ENCODE assay signal across 8 cellular contexts in genomic region chr21:44509539-44509938, GRCh38. TPM values are rescaled to one million over a fixed set of nuclear protein-coding genes. Genes with fewer than 3 reads are reported as not detected.
DNase-seq lines count a peak whose midpoint lies in the region; ATAC-seq and TF ChIP-seq lines count a peak whose summit lies in the region.

No MANE protein-coding gene starts in this region.

- H3K9me3 Mint-ChIP-seq in Caco-2 (ENCODE audit: unreplicated experiment), result no peaks in the 10 kb centered on the region
- H3K9me3 Mint-ChIP-seq in activated CD4-positive, alpha-beta T cell treated with anti-CD3 and anti-CD28 coated beads, Interleukin-2, amount 10 ng/mL, durations not matched to agents 7 days and 5 days, result no peaks in the 10 kb centered on the region

- H3K9me2 ChIP-seq in Loucy (replicated peaks; ENCODE audit: low read depth, low read length), result no peaks in the 10 kb centered on the region

- no peak overlapping the region for H3K4me2 ChIP-seq in Loucy (ENCODE audit: low read depth, low read length, poor library complexity, severe bottlenecking)

- H2AFZ ChIP-seq in Loucy (ENCODE audit: low read length), result no peak overlapping the region

- BruUV-seq in Caco-2 (replicated peaks; lab: Mats Ljungman, UMichigan), result no TSS peak

- no peaks in the 10 kb centered on the region for H3K36me3 ChIP-seq in Caco-2 (ENCODE audit: control insufficient read depth, insufficient read depth, low read length)
- H3K36me3 ChIP-seq in Loucy (ENCODE audit: insufficient read depth, low read length), result no peaks in the 10 kb centered on the region
- H3K36me3 ChIP-seq in vagina, result no peaks in the 10 kb centered on the region

- H3K9me3 ChIP-seq in Caco-2 (no peaks in the 10 kb centered on the region), Loucy (ENCODE audit: insufficient read depth, low read depth, low read length) (no peaks in the 10 kb centered on the region), vagina (no peaks in the 10 kb centered on the region)

- intact Hi-C loops in Caco-2 (cut with micrococcal nuclease; ENCODE audit: unreplicated experiment) (no loop called here), vagina (cut with DNase I) (no loop called here)

- H3K27me3 ChIP-seq in Caco-2 (replicated peaks; ENCODE audit: control insufficient read depth, insufficient read depth, low read length) (no peaks in the 10 kb centered on the region), Loucy (ENCODE audit: insufficient read depth, low read length, poor library complexity, severe bottlenecking) (no peaks in the 10 kb centered on the region), vagina (no peaks in the 10 kb centered on the region)

- H3K27me3 Mint-ChIP-seq in Caco-2 (ENCODE audit: insufficient read depth, unreplicated experiment), result no peaks in the 10 kb centered on the region
- no peaks in the 10 kb centered on the region for H3K27me3 Mint-ChIP-seq in activated CD4-positive, alpha-beta T cell treated with anti-CD3 and anti-CD28 coated beads, Interleukin-2, amount 10 ng/mL, durations not matched to agents 7 days and 5 days

- POLR2A ChIA-PET in Caco-2 (lab: Charles Lee), result no interaction called here
- POLR2A ChIA-PET in activated CD4-positive, alpha-beta T cell treated with anti-CD3 and anti-CD28 coated beads, Interleukin-2, amount 10 ng/mL, durations not matched to agents 7 days and 5 days (lab: Charles Lee), result no interaction called here

- no peak overlapping the region for H3K4me3 ChIP-seq in Caco-2 (ENCODE audit: low read depth, low read length)
- H3K4me3 ChIP-seq in Loucy (ENCODE audit: low read length, poor library complexity, severe bottlenecking), result no peak overlapping the region
- no peak overlapping the region for H3K4me3 ChIP-seq in vagina

- no peaks in the 10 kb centered on the region for H4K20me1 ChIP-seq in Loucy (ENCODE audit: insufficient read depth, low read length, poor library complexity, severe bottlenecking)

- CTCF ChIA-PET in Caco-2 (lab: Charles Lee), result interaction anchor here (0.6 to 1.8 kb wide), 4 partner anchors 117 to 284 kb away, joined by 3 to 46 read pairs (median 24); no protein-coding TSS in a partner anchor
- CTCF ChIA-PET in activated CD4-positive, alpha-beta T cell treated with anti-CD3 and anti-CD28 coated beads, Interleukin-2, amount 10 ng/mL, durations not matched to agents 7 days and 5 days (lab: Charles Lee), result interaction anchor here (0.6 to 2.1 kb wide), 10 partner anchors 8 to 284 kb away, joined by 3 to 13 read pairs (median 4); no protein-coding TSS in a partner anchor

- no peak overlapping the region for H3K27ac ChIP-seq in vagina

- no peak overlapping the region for H3K9ac ChIP-seq in Loucy (ENCODE audit: low read depth, low read length, poor library complexity, severe bottlenecking)

- H3K4me1 ChIP-seq in Caco-2 (peaks cover 9% of the 10 kb centered on the region), Loucy (ENCODE audit: insufficient read depth, low read length, poor library complexity, severe bottlenecking) (no peaks in the 10 kb centered on the region), vagina (peaks cover 11% of the 10 kb centered on the region)

- H3K4me3 Mint-ChIP-seq in Caco-2 (ENCODE audit: unreplicated experiment), result no peak overlapping the region
- H3K4me3 Mint-ChIP-seq in activated CD4-positive, alpha-beta T cell treated with anti-CD3 and anti-CD28 coated beads, Interleukin-2, amount 10 ng/mL, durations not matched to agents 7 days and 5 days, result no peak overlapping the region

- no peaks in the 10 kb centered on the region for H3K4me1 Mint-ChIP-seq in Caco-2 (ENCODE audit: low read depth, unreplicated experiment)
- H3K4me1 Mint-ChIP-seq in activated CD4-positive, alpha-beta T cell treated with anti-CD3 and anti-CD28 coated beads, Interleukin-2, amount 10 ng/mL, durations not matched to agents 7 days and 5 days, result no peaks in the 10 kb centered on the region

- ATAC-seq in GM21528 (IDR thresholded peaks at IDR 0.05; ENCODE audit: low FRiP score, unreplicated experiment), result no peak
- ATAC-seq in GM21529 (IDR thresholded peaks at IDR 0.05; ENCODE audit: unreplicated experiment), result no peak

- no peaks in the 10 kb centered on the region for H3K79me2 ChIP-seq in Loucy (ENCODE audit: insufficient read depth, low read length)

- DNase-seq in Caco-2 (no peak), SHP77 treated with DMSO at 0.1 percent for 48 hours (lab: John Stamatoyannopoulos, UW) (peak; percentile 15), kidney tubule cell (ENCODE audit: low spot score) (peak; percentile 39), vagina (ENCODE audit: extremely low spot score in 2 of 2) (no peak)
- no peak for DNase-seq in activated CD4-positive, alpha-beta T cell treated with anti-CD3 and anti-CD28 coated beads, Interleukin-2, amount 10 ng/mL, durations not matched to agents 7 days and 5 days

- H3K27ac Mint-ChIP-seq in Caco-2 (ENCODE audit: unreplicated experiment), result peak overlapping the region; percentile 19
- no peak overlapping the region for H3K27ac Mint-ChIP-seq in activated CD4-positive, alpha-beta T cell treated with anti-CD3 and anti-CD28 coated beads, Interleukin-2, amount 10 ng/mL, durations not matched to agents 7 days and 5 days

- no peaks in the 10 kb centered on the region for H3K36me3 Mint-ChIP-seq in Caco-2 (ENCODE audit: insufficient read depth, unreplicated experiment)
- no peaks in the 10 kb centered on the region for H3K36me3 Mint-ChIP-seq in activated CD4-positive, alpha-beta T cell treated with anti-CD3 and anti-CD28 coated beads, Interleukin-2, amount 10 ng/mL, durations not matched to agents 7 days and 5 days (ENCODE audit: low read depth)

- TF ChIP-seq CTCF in Caco-2 (IDR thresholded peaks at IDR 0.05; ENCODE audit: insufficient read depth in 1 of 2, low read depth in 1 of 2, low read length in 1 of 2, severe bottlenecking in 1 of 2, unreplicated experiment in 1 of 2) (no peak), Loucy (conservative IDR thresholded peaks at IDR 0.05; ENCODE audit: low read length) (peak; percentile 36), vagina (IDR thresholded peaks at IDR 0.05) (no peak)

- TF ChIP-seq POLR2A in vagina (IDR thresholded peaks at IDR 0.05), result no peak

- no peaks in the 10 kb centered on the region for H3F3A ChIP-seq in Loucy (ENCODE audit: low read depth)

RNA-seq across cellular contexts. Expression of gene KRTAP10-1, which starts 30.5 kb away (rescaled TPM):
- total RNA-seq in Caco-2 (2022), result not detected in 2 replicates
- total RNA-seq in activated CD4-positive, alpha-beta T cell treated with anti-CD3 and anti-CD28 coated beads, Interleukin-2, amount 10 ng/mL, durations not matched to agents 7 days and 5 days, result not detected
- not detected for total RNA-seq in vagina

RNA-seq across cellular contexts. Expression of gene KRTAP10-2, which starts 41.8 kb away (rescaled TPM):
- total RNA-seq in Caco-2 (2022), result not detected in 2 replicates
- not detected for total RNA-seq in activated CD4-positive, alpha-beta T cell treated with anti-CD3 and anti-CD28 coated beads, Interleukin-2, amount 10 ng/mL, durations not matched to agents 7 days and 5 days
- total RNA-seq in vagina, result not detected

RNA-seq across cellular contexts. Expression of gene KRTAP10-3, which starts 49.1 kb away (rescaled TPM):
- not detected in 2 replicates for total RNA-seq in Caco-2 (2022)
- not detected for total RNA-seq in activated CD4-positive, alpha-beta T cell treated with anti-CD3 and anti-CD28 coated beads, Interleukin-2, amount 10 ng/mL, durations not matched to agents 7 days and 5 days
- not detected for total RNA-seq in vagina

RNA-seq across cellular contexts. Expression of gene LRRC3, which starts 54.2 kb away (rescaled TPM):
- total RNA-seq in Caco-2 (2022) (4.5 and 4.7 TPM in 2 replicates), vagina (2.5 TPM)
- 1 to 10 TPM; 5.0 to 5.1 TPM for total RNA-seq in activated CD4-positive, alpha-beta T cell treated with anti-CD3 and anti-CD28 coated beads, Interleukin-2, amount 10 ng/mL, durations not matched to agents 7 days and 5 days

Comparison
In these comparisons a context has a peak if more than half of its experiments do, and no peak if none do; other contexts are left out.
1. DNase-seq: peak in SHP77 treated with DMSO at 0.1 percent for 48 hours (single experiment) and kidney tubule cell (single experiment); none in Caco-2 (0 of 2), activated CD4-positive, alpha-beta T cell treated with anti-CD3 and anti-CD28 coated beads, Interleukin-2, amount 10 ng/mL, durations not matched to agents 7 days and 5 days (single experiment) and vagina (0 of 2).